ENCODE assay signal across 1 cellular context in the genomic region with DNA sequence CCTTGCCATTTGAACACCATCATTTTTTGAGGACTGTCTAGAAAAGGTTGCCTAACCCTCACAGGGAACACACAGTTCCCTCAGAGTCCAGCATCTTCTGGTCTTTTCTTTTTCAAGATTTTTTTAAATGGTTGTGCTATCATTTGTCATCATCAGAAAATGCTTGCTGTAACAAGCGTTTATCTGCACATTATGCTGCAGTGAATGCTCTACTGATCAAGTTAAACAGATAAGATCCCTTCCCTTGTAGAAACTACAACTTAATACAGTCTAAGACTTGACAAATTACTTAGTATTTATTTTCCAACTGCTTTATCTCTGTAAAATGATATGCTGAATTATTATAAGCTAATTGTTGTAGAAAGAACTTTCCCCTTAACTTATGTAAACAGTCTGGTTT.
TF ChIP-seq lines count a peak whose summit lies in the region.

No MANE protein-coding gene starts in this region.

TF ChIP-seq in A549, 52 proteins besides CTCF, POLR2A, EP300 and RAD21 (continued from another document):
- TF ChIP-seq, protein P1, sequence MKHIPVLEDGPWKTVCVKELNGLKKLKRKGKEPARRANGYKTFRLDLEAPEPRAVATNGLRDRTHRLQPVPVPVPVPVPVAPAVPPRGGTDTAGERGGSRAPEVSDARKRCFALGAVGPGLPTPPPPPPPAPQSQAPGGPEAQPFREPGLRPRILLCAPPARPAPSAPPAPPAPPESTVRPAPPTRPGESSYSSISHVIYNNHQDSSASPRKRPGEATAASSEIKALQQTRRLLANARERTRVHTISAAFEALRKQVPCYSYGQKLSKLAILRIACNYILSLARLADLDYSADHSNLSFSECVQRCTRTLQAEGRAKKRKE (CRISPR knock-in tag; IDR thresholded peaks at IDR 0.05; ENCODE audit: low read depth), result no peak
- TF ChIP-seq, protein P2, sequence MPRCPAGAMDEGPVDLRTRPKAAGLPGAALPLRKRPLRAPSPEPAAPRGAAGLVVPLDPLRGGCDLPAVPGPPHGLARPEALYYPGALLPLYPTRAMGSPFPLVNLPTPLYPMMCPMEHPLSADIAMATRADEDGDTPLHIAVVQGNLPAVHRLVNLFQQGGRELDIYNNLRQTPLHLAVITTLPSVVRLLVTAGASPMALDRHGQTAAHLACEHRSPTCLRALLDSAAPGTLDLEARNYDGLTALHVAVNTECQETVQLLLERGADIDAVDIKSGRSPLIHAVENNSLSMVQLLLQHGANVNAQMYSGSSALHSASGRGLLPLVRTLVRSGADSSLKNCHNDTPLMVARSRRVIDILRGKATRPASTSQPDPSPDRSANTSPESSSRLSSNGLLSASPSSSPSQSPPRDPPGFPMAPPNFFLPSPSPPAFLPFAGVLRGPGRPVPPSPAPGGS (IDR thresholded peaks at IDR 0.05), result no peak
- TF ChIP-seq NFE2L2 (conservative IDR thresholded peaks at IDR 0.05; ENCODE audit: low read length), result no peak
TF ChIP-seq in A549: peak in this region for 0.
